In the genomic region with DNA sequence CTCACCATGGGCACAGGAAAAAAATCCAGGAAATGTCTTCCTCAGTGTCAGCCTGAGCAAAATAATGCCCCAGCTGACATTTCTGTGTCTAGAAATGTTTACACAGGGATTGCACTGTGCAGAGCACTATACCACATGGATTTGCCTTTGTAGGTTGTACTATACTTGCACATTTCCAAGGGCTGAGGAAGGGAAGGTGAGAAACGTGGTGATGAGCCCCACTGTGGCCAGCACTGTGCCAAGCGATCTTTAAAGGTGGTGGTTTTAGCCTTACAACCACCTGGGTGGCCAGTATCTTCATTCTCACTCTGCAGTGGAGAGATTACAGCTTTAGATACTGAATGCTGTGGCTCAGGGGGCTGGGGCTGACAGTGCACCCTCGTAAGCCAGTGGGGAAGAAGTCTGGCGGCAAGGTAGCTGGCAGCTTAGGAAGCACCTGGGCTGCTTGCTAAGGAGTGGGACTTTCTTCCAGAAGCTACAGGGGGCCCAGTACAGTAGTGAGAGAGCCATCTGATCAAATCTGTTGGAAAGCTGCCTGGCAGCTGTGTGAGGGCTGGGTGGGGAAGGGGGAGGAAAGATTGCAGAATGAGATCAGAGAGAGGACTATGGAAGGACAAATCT, we compare ENCODE assay signal across 1 cellular context.
TF ChIP-seq lines count a peak whose summit lies in the region.

No MANE protein-coding gene starts in this region.

TF ChIP-seq in HepG2, 621 proteins besides CTCF, POLR2A, EP300 and RAD21 (continued from another document and continues in another):
- TF ChIP-seq, protein P1, sequence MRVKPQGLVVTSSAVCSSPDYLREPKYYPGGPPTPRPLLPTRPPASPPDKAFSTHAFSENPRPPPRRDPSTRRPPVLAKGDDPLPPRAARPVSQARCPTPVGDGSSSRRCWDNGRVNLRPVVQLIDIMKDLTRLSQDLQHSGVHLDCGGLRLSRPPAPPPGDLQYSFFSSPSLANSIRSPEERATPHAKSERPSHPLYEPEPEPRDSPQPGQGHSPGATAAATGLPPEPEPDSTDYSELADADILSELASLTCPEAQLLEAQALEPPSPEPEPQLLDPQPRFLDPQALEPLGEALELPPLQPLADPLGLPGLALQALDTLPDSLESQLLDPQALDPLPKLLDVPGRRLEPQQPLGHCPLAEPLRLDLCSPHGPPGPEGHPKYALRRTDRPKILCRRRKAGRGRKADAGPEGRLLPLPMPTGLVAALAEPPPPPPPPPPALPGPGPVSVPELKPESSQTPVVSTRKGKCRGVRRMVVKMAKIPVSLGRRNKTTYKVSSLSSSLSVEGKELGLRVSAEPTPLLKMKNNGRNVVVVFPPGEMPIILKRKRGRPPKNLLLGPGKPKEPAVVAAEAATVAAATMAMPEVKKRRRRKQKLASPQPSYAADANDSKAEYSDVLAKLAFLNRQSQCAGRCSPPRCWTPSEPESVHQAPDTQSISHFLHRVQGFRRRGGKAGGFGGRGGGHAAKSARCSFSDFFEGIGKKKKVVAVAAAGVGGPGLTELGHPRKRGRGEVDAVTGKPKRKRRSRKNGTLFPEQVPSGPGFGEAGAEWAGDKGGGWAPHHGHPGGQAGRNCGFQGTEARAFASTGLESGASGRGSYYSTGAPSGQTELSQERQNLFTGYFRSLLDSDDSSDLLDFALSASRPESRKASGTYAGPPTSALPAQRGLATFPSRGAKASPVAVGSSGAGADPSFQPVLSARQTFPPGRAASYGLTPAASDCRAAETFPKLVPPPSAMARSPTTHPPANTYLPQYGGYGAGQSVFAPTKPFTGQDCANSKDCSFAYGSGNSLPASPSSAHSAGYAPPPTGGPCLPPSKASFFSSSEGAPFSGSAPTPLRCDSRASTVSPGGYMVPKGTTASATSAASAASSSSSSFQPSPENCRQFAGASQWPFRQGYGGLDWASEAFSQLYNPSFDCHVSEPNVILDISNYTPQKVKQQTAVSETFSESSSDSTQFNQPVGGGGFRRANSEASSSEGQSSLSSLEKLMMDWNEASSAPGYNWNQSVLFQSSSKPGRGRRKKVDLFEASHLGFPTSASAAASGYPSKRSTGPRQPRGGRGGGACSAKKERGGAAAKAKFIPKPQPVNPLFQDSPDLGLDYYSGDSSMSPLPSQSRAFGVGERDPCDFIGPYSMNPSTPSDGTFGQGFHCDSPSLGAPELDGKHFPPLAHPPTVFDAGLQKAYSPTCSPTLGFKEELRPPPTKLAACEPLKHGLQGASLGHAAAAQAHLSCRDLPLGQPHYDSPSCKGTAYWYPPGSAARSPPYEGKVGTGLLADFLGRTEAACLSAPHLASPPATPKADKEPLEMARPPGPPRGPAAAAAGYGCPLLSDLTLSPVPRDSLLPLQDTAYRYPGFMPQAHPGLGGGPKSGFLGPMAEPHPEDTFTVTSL (CRISPR knock-in tag; IDR thresholded peaks at IDR 0.05; ENCODE audit: borderline replicate concordance), result no peak
- TF ChIP-seq, protein P2, sequence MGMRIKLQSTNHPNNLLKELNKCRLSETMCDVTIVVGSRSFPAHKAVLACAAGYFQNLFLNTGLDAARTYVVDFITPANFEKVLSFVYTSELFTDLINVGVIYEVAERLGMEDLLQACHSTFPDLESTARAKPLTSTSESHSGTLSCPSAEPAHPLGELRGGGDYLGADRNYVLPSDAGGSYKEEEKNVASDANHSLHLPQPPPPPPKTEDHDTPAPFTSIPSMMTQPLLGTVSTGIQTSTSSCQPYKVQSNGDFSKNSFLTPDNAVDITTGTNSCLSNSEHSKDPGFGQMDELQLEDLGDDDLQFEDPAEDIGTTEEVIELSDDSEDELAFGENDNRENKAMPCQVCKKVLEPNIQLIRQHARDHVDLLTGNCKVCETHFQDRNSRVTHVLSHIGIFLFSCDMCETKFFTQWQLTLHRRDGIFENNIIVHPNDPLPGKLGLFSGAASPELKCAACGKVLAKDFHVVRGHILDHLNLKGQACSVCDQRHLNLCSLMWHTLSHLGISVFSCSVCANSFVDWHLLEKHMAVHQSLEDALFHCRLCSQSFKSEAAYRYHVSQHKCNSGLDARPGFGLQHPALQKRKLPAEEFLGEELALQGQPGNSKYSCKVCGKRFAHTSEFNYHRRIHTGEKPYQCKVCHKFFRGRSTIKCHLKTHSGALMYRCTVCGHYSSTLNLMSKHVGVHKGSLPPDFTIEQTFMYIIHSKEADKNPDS (CRISPR knock-in tag; IDR thresholded peaks at IDR 0.05), result no peak
- TF ChIP-seq, protein P3, sequence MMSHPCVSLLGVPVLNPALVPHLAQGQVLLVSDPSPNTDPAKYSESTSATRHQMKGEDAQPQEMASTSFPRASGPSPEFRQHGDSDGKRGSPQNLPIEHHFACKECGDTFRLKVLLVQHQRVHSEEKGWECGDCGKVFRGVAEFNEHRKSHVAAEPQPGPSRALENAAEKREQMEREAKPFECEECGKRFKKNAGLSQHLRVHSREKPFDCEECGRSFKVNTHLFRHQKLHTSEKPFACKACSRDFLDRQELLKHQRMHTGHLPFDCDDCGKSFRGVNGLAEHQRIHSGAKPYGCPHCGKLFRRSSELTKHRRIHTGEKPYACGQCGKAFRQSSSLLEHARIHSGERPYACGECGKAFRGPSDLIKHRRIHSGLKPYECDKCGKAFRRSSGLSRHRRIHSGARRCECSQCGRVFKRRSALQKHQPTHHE (CRISPR knock-in tag; IDR thresholded peaks at IDR 0.05; ENCODE audit: borderline replicate concordance), result no peak
- TF ChIP-seq IRF2 (CRISPR knock-in tag; IDR thresholded peaks at IDR 0.05) (peak; percentile 19; the same call in 1 of the 2 replicates), HDAC1 (CRISPR knock-in tag; IDR thresholded peaks at IDR 0.05) (no peak), HMGA1 (CRISPR knock-in tag; conservative IDR thresholded peaks at IDR 0.05) (no peak), RORA (CRISPR knock-in tag; IDR thresholded peaks at IDR 0.05) (no peak), ZNF709 (CRISPR knock-in tag; IDR thresholded peaks at IDR 0.05) (no peak), ZNF224 (CRISPR knock-in tag; IDR thresholded peaks at IDR 0.05) (no peak), ZNF383 (CRISPR knock-in tag; IDR thresholded peaks at IDR 0.05; ENCODE audit: borderline replicate concordance) (no peak), ZNF124 (CRISPR knock-in tag; IDR thresholded peaks at IDR 0.05) (no peak), PCBP2 (optimal IDR thresholded peaks at IDR 0.05; ENCODE audit: low read depth, low read length, poor library complexity, severe bottlenecking) (no peak), CHCHD3 (CRISPR knock-in tag; IDR thresholded peaks at IDR 0.05) (no peak), BRD4 (CRISPR knock-in tag; IDR thresholded peaks at IDR 0.05) (no peak), ZNF446 (CRISPR knock-in tag; IDR thresholded peaks at IDR 0.05) (no peak), MATR3 (CRISPR knock-in tag; IDR thresholded peaks at IDR 0.05) (no peak), RFX3 (CRISPR knock-in tag; IDR thresholded peaks at IDR 0.05) (no peak), ZNF605 (CRISPR knock-in tag; IDR thresholded peaks at IDR 0.05) (no peak), ZNF567 (CRISPR knock-in tag; IDR thresholded peaks at IDR 0.05; ENCODE audit: borderline replicate concordance) (no peak), ZNF354B (CRISPR knock-in tag; IDR thresholded peaks at IDR 0.05) (no peak), MIER2 (CRISPR knock-in tag; IDR thresholded peaks at IDR 0.05) (no peak), FOSL1 (CRISPR knock-in tag; IDR thresholded peaks at IDR 0.05; ENCODE audit: borderline replicate concordance) (0 out of 2 replicates have a peak, but pooled peaks have one; percentile 11), HNRNPH1 (optimal IDR thresholded peaks at IDR 0.05; ENCODE audit: low read depth, low read length) (no peak), ZZZ3 (CRISPR knock-in tag; IDR thresholded peaks at IDR 0.05; ENCODE audit: borderline replicate concordance) (no peak), MBNL3 (CRISPR knock-in tag; conservative IDR thresholded peaks at IDR 0.05) (no peak), ZNF713 (CRISPR knock-in tag; IDR thresholded peaks at IDR 0.05) (no peak), ZNF598 (CRISPR knock-in tag; IDR thresholded peaks at IDR 0.05; ENCODE audit: borderline replicate concordance) (no peak), ZNF891 (CRISPR knock-in tag; IDR thresholded peaks at IDR 0.05) (no peak), AGO1 (IDR thresholded peaks at IDR 0.05; ENCODE audit: low read depth, low read length, poor library complexity, severe bottlenecking) (no peak), ESRRA (CRISPR knock-in tag; IDR thresholded peaks at IDR 0.05; ENCODE audit: low read depth) (0 out of 2 replicates have a peak, but pooled peaks have one; percentile 12), ZNF331 (CRISPR knock-in tag; IDR thresholded peaks at IDR 0.05) (peak; percentile 100), ZFP36L2 (CRISPR knock-in tag; IDR thresholded peaks at IDR 0.05) (no peak), ELF1 (CRISPR knock-in tag; IDR thresholded peaks at IDR 0.05) (no peak)
- TF ChIP-seq, protein P4, sequence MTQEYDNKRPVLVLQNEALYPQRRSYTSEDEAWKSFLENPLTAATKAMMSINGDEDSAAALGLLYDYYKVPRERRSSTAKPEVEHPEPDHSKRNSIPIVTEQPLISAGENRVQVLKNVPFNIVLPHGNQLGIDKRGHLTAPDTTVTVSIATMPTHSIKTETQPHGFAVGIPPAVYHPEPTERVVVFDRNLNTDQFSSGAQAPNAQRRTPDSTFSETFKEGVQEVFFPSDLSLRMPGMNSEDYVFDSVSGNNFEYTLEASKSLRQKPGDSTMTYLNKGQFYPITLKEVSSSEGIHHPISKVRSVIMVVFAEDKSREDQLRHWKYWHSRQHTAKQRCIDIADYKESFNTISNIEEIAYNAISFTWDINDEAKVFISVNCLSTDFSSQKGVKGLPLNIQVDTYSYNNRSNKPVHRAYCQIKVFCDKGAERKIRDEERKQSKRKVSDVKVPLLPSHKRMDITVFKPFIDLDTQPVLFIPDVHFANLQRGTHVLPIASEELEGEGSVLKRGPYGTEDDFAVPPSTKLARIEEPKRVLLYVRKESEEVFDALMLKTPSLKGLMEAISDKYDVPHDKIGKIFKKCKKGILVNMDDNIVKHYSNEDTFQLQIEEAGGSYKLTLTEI (CRISPR knock-in tag; conservative IDR thresholded peaks at IDR 0.05), result no peak
- TF ChIP-seq, protein P5, sequence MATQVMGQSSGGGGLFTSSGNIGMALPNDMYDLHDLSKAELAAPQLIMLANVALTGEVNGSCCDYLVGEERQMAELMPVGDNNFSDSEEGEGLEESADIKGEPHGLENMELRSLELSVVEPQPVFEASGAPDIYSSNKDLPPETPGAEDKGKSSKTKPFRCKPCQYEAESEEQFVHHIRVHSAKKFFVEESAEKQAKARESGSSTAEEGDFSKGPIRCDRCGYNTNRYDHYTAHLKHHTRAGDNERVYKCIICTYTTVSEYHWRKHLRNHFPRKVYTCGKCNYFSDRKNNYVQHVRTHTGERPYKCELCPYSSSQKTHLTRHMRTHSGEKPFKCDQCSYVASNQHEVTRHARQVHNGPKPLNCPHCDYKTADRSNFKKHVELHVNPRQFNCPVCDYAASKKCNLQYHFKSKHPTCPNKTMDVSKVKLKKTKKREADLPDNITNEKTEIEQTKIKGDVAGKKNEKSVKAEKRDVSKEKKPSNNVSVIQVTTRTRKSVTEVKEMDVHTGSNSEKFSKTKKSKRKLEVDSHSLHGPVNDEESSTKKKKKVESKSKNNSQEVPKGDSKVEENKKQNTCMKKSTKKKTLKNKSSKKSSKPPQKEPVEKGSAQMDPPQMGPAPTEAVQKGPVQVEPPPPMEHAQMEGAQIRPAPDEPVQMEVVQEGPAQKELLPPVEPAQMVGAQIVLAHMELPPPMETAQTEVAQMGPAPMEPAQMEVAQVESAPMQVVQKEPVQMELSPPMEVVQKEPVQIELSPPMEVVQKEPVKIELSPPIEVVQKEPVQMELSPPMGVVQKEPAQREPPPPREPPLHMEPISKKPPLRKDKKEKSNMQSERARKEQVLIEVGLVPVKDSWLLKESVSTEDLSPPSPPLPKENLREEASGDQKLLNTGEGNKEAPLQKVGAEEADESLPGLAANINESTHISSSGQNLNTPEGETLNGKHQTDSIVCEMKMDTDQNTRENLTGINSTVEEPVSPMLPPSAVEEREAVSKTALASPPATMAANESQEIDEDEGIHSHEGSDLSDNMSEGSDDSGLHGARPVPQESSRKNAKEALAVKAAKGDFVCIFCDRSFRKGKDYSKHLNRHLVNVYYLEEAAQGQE (IDR thresholded peaks at IDR 0.05; ENCODE audit: borderline replicate concordance in 1 of 2, low read depth in 1 of 2, low read length in 2 of 2), result no peak
- TF ChIP-seq, protein P6, sequence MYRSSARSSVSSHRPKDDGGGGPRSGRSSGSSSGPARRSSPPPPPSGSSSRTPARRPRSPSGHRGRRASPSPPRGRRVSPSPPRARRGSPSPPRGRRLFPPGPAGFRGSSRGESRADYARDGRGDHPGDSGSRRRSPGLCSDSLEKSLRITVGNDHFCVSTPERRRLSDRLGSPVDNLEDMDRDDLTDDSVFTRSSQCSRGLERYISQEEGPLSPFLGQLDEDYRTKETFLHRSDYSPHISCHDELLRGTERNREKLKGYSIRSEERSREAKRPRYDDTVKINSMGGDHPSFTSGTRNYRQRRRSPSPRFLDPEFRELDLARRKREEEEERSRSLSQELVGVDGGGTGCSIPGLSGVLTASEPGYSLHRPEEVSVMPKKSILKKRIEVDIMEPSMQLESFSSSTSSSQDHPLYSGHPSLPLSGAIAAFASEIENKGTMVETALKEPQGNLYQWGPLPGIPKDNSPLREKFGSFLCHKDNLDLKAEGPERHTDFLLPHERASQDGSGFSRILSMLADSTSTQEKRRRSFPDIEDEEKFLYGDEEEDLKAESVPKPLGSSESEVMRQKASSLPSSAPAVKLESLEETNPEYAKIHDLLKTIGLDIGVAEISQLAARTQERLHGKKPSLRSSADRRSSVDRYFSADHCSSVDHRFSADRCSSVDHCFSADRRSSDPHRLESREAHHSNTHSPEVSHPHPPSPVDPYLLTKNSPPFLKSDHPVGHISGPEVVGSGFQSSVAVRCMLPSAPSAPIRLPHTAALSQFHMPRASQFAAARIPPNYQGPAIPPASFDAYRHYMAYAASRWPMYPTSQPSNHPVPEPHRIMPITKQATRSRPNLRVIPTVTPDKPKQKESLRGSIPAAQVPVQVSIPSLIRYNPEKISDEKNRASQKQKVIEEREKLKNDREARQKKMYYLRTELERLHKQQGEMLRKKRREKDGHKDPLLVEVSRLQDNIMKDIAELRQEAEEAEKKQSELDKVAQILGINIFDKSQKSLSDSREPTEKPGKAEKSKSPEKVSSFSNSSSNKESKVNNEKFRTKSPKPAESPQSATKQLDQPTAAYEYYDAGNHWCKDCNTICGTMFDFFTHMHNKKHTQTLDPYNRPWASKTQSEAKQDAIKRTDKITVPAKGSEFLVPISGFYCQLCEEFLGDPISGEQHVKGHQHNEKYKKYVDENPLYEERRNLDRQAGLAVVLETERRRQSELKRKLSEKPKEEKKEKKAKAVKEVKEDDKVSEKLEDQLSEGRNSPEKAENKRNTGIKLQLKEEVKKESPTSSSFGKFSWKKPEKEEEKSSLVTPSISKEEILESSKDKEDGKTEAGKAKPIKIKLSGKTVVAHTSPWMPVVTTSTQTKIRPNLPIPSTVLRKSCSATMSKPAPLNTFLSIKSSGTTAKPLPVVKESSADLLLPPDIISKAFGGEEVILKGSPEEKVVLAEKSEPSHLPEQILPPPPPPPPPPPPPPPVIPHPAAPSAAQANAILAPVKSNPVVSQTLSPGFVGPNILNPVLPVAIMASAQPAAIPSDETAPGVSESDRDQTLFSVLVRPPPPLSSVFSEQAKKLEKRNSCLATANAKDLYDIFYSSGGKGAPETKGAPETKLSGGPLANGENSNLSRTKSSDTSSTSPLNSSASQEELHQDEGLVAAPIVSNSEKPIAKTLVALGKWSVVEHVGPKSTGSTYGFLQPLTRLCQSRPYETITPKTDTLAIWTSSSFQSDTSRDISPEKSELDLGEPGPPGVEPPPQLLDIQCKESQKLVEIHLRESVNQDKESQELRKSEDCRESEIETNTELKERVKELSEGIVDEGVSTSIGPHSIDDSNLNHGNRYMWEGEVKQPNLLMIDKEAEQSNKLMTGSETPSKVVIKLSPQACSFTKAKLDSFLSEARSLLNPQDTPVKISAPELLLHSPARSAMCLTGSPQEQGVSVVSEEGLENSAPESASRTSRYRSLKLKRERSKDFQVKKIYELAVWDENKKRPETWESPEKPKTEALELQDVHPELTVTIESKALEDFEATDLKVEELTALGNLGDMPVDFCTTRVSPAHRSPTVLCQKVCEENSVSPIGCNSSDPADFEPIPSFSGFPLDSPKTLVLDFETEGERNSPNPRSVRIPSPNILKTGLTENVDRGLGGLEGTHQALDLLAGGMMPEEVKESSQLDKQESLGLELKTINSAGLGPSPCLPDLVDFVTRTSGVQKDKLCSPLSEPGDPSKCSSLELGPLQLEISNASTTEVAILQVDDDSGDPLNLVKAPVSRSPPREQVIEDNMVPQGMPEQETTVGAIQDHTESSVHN (CRISPR knock-in tag; IDR thresholded peaks at IDR 0.05), result no peak
